13 cellular contexts compared by ENCODE assay signal in genomic region chr19:35843676-35844481, GRCh38. TPM values are rescaled to one million over a fixed set of nuclear protein-coding genes. Genes with fewer than 3 reads are reported as not detected.
DNase-seq lines count a peak whose midpoint lies in the region; TF ChIP-seq lines count a peak whose summit lies in the region.
"Had no signal": no experiment of that assay in that cellular context is flagged by ENCODE, and none has a peak within 500 bp of the region (broad histone marks: within the 10 kb centered on the region; RNA-seq: fewer than 3 reads in every experiment).

No MANE protein-coding gene starts in this region.

- intact Hi-C loops in mammary epithelial cell (cut with micrococcal nuclease) (no loop called here), breast epithelium (cut with DNase I; ENCODE audit: low total_unique reads) (no loop called here), transverse colon (cut with DNase I; ENCODE audit: low total_unique reads) (no loop called here)

- H3K27ac ChIP-seq in mammary epithelial cell (ENCODE audit: insufficient read depth, low read depth, low read length) (no peak overlapping the region), breast epithelium (no peak overlapping the region), transverse colon (no peak overlapping the region)
- H3K27ac ChIP-seq: gastroesophageal sphincter had no signal

- no peak for TF ChIP-seq CTCF in mammary epithelial cell (conservative IDR thresholded peaks at IDR 0.05 in 1 of 2, IDR thresholded peaks at IDR 0.05 in 1 of 2; ENCODE audit: extremely low read depth in 1 of 2, insufficient read depth in 1 of 2, low read depth in 1 of 2, low read length in 2 of 2)
- TF ChIP-seq CTCF in breast epithelium (IDR thresholded peaks at IDR 0.05): no peak
- TF ChIP-seq CTCF in transverse colon (IDR thresholded peaks at IDR 0.05): no peak

- no peaks in the 10 kb centered on the region for H4K20me1 ChIP-seq in mammary epithelial cell (ENCODE audit: insufficient read depth, low read length)

- CTCF ChIA-PET in mammary epithelial cell (lab: Charles Lee; ENCODE audit: low non-redundant PET): no interaction called here

- H3K4me1 ChIP-seq in mammary epithelial cell (ENCODE audit: insufficient read depth, low read length): peaks cover 11% of the 10 kb centered on the region
- H3K4me1 ChIP-seq in breast epithelium: no peaks in the 10 kb centered on the region
- H3K4me1 ChIP-seq in transverse colon: peaks cover 12 to 20% (median 13%) of the 10 kb centered on the region in 4 donors

- no peak for TF ChIP-seq EP300 in transverse colon (IDR thresholded peaks at IDR 0.05; ENCODE audit: low read depth)

- dilution Hi-C loops in mammary epithelial cell (cut with HindIII; ENCODE audit: low sequenced_read_pairs): no loop called here

- DNase-seq in mammary epithelial cell: peak; percentile 3
- no peak for DNase-seq in breast epithelium (ENCODE audit: low spot score in 2 of 2)
- DNase-seq in NCI-H774 (lab: John Stamatoyannopoulos, UW): peak; percentile 60
- peak; percentile 33 for DNase-seq in transverse colon
- DNase-seq in midbrain (lab: John Stamatoyannopoulos, UW): no peak
- no peak for DNase-seq in dermis blood vessel endothelial cell
- no peak for DNase-seq in RKO (ENCODE audit: low spot score)
- DNase-seq: AML-193, NCI-H2081 had no signal

- H3K36me3 ChIP-seq in mammary epithelial cell (ENCODE audit: insufficient read depth, low read length): no peaks in the 10 kb centered on the region
- H3K36me3 ChIP-seq in breast epithelium: no peaks in the 10 kb centered on the region
- no peaks in the 10 kb centered on the region for H3K36me3 ChIP-seq in transverse colon
- H3K36me3 ChIP-seq: gastroesophageal sphincter had no signal

- in situ Hi-C loops in mammary epithelial cell (cut with MboI; ENCODE audit: low sequenced_read_pairs in 2 of 2): no loop called here
- in situ Hi-C loops in transverse colon (cut with MboI; ENCODE audit: low pct_ligation_motif_present in 1 of 4, low pct_unique_long_range_greater_than_20kb in 1 of 4, low sequenced_read_pairs in 3 of 4): no loop called here

- TF ChIP-seq POLR2A in breast epithelium (IDR thresholded peaks at IDR 0.05) (no peak), transverse colon (IDR thresholded peaks at IDR 0.05) (no peak)

- H3K79me2 ChIP-seq in mammary epithelial cell (ENCODE audit: insufficient read depth, low read length): no peaks in the 10 kb centered on the region

- H3K9ac ChIP-seq in mammary epithelial cell (ENCODE audit: insufficient read depth, low read length): no peak overlapping the region

- BruUV-seq in mammary epithelial cell (replicated peaks; lab: Mats Ljungman, UMichigan): no TSS peak

- no peak overlapping the region for H2AFZ ChIP-seq in mammary epithelial cell (ENCODE audit: low read depth, low read length)

- 7% methylated on average over 23 of the region's 42 CpGs for WGBS in mammary epithelial cell (ENCODE audit: low coverage, missing lambda C conversion rate)
- WGBS in transverse colon (ENCODE audit: low coverage in 1 of 2), 2 donors: 8% methylated on average over 25 of the region's 42 CpGs; no CpG with 5 or more reads in 1 of the 2 donors

- no peak overlapping the region for H3K4me3 ChIP-seq in mammary epithelial cell (replicated peaks in 1 of 3; ENCODE audit: insufficient read depth in 1 of 3, low read depth in 2 of 3, low read length in 3 of 3)
- no peak overlapping the region for H3K4me3 ChIP-seq in breast epithelium
- H3K4me3 ChIP-seq in iPS-11a (ENCODE audit: low read depth, low read length): peak overlapping the region; percentile 17
- H3K4me3 ChIP-seq in transverse colon: no peak overlapping the region
- H3K4me3 ChIP-seq: gastroesophageal sphincter had no signal

- H3K9me3 ChIP-seq in mammary epithelial cell (replicated peaks; ENCODE audit: insufficient read depth, low read length) (no peaks in the 10 kb centered on the region), breast epithelium (peaks cover 6% of the 10 kb centered on the region in 2 donors), transverse colon (no peaks in the 10 kb centered on the region)

- H3K4me2 ChIP-seq in mammary epithelial cell (ENCODE audit: insufficient read depth, low read depth, low read length): no peak overlapping the region

- H3K27me3 ChIP-seq in mammary epithelial cell (ENCODE audit: insufficient read depth, low read length): peaks cover 3% of the 10 kb centered on the region
- peaks cover 3 to 59% of the 10 kb centered on the region in 2 donors for H3K27me3 ChIP-seq in breast epithelium
- H3K27me3 ChIP-seq in transverse colon: peaks cover 62% of the 10 kb centered on the region

RNA-seq across cellular contexts. Expression of gene NPHS1, which starts 8.4 kb away (rescaled TPM):
- total RNA-seq in mammary epithelial cell (not detected), breast epithelium (under 1 TPM in 1 of 3 donors, not detected in 2; 0.15 TPM), transverse colon (not detected), dermis blood vessel endothelial cell (not detected in 2 replicates)
- not detected for polyA plus RNA-seq in mammary epithelial cell
- not detected for polyA minus RNA-seq in mammary epithelial cell
- total RNA-seq: gastroesophageal sphincter, myocyte, subcutaneous adipose tissue had no signal

RNA-seq across cellular contexts. Expression of gene KIRREL2, which starts 12.8 kb away (rescaled TPM):
- total RNA-seq in mammary epithelial cell: not detected
- 0.02 TPM for polyA plus RNA-seq in mammary epithelial cell
- not detected for polyA minus RNA-seq in mammary epithelial cell
- under 1 TPM in 2 of 3 donors, not detected in 1; 0.15 to 0.66 TPM for total RNA-seq in breast epithelium
- total RNA-seq in transverse colon: not detected
- not detected in 2 replicates for total RNA-seq in dermis blood vessel endothelial cell
- total RNA-seq: gastroesophageal sphincter, myocyte, subcutaneous adipose tissue had no signal

RNA-seq across cellular contexts. Expression of gene APLP1, which starts 24.5 kb away (rescaled TPM):
- 1 to 10 TPM; 4.8 to 9.5 TPM for total RNA-seq in mammary epithelial cell
- polyA plus RNA-seq in mammary epithelial cell: 4.4 TPM
- polyA minus RNA-seq in mammary epithelial cell: not detected
- total RNA-seq in breast epithelium: 1 to 10 TPM; 2.6 to 4.2 (median 3.3) TPM
- 10 to 100 TPM in 1 of 4 donors, 1 to 10 TPM in 2, under 1 TPM in 1; 1.00 to 10.5 (median 4.5) TPM for total RNA-seq in transverse colon
- total RNA-seq in dermis blood vessel endothelial cell: 1.9 and 2.5 TPM in 2 replicates

RNA-seq across cellular contexts. Expression of gene PRODH2, which starts 31.2 kb away (rescaled TPM):
- not detected for total RNA-seq in mammary epithelial cell
- not detected for polyA plus RNA-seq in mammary epithelial cell
- not detected for polyA minus RNA-seq in mammary epithelial cell
- not detected for total RNA-seq in breast epithelium
- not detected for total RNA-seq in transverse colon
- total RNA-seq in dermis blood vessel endothelial cell: not detected in 2 replicates
- total RNA-seq: gastroesophageal sphincter, myocyte, subcutaneous adipose tissue had no signal

RNA-seq across cellular contexts. Expression of gene NFKBID, which starts 56.5 kb away (rescaled TPM):
- total RNA-seq in mammary epithelial cell (10 to 100 TPM; 10.4 to 11.5 TPM), breast epithelium (10 to 100 TPM in 1 of 3 donors, 1 to 10 TPM in 2; 4.3 to 15.2 (median 7.9) TPM), transverse colon (10 to 100 TPM in 3 of 4 donors, 1 to 10 TPM in 1; 7.5 to 29.5 (median 13.1) TPM), dermis blood vessel endothelial cell (2.7 and 3.2 TPM in 2 replicates)
- 4.5 TPM for polyA plus RNA-seq in mammary epithelial cell
- 15.6 TPM for polyA minus RNA-seq in mammary epithelial cell

Comparison
In these comparisons a context has a peak if more than half of its experiments do, and no peak if none do; other contexts are left out.
1. DNase-seq: peak in mammary epithelial cell (single experiment), NCI-H774 (single experiment) and transverse colon (single experiment); none in breast epithelium (0 of 2), midbrain (single experiment), dermis blood vessel endothelial cell (single experiment) and RKO (single experiment).